ENCODE assay signal across 15 cellular contexts in genomic region chr10:4141471-4141870, GRCh38.
DNase-seq lines count a peak whose midpoint lies in the region; ATAC-seq, FAIRE-seq and TF ChIP-seq lines count a peak whose summit lies in the region.
"Had no signal": no experiment of that assay in that cellular context is flagged by ENCODE, and none has a peak within 500 bp of the region (broad histone marks: within the 10 kb centered on the region; RNA-seq: fewer than 3 reads in every experiment).

No MANE protein-coding gene starts in this region.

- no peak overlapping the region for H4K8ac ChIP-seq in H9 (replicated peaks; ENCODE audit: insufficient read length, low read depth, low read length)

- H2BK15ac ChIP-seq in H9 (ENCODE audit: low read depth, low read length) = no peak overlapping the region

- H2BK12ac ChIP-seq in H9 (ENCODE audit: insufficient read length, low read depth, low read length) = no peak overlapping the region

- no peak overlapping the region for H2BK20ac ChIP-seq in H9 (ENCODE audit: low read depth, low read length, poor library complexity, severe bottlenecking)

- peaks cover 12 to 25% (median 13%) of the 10 kb centered on the region in 3 experiments for H3K36me3 Mint-ChIP-seq in H9 (ENCODE audit: insufficient read depth in 1 of 3, low read depth in 3 of 3)
- H3K36me3 Mint-ChIP-seq in WTC11 = peaks cover 32% of the 10 kb centered on the region

- H3K4me1 ChIP-seq in H9 (ENCODE audit: insufficient read depth, low read length) = no peaks in the 10 kb centered on the region
- H3K4me1 ChIP-seq in small intestine (ENCODE audit: control insufficient read depth in 2 of 2, insufficient read depth in 1 of 2, low read depth in 1 of 2, low read length in 1 of 2) = no peaks in the 10 kb centered on the region
- H3K4me1 ChIP-seq: ascending aorta had no signal

- no peak for FAIRE-seq in small intestine (lab: Jason Lieb, UNC)

- no peaks in the 10 kb centered on the region for H4K20me1 ChIP-seq in H9 (ENCODE audit: control insufficient read depth, insufficient read depth, insufficient read length)

- H3K56ac ChIP-seq in H9 (ENCODE audit: insufficient read length, low read depth, low read length) = no peak overlapping the region

- H3K14ac ChIP-seq in H9 (ENCODE audit: insufficient read depth, low read length) = no peak overlapping the region

- H3K9me3 Mint-ChIP-seq in H9 = peaks cover 28 to 29% of the 10 kb centered on the region in 2 experiments
- H3K9me3 Mint-ChIP-seq in WTC11 = peaks cover 43% of the 10 kb centered on the region

- no peak overlapping the region for H2AFZ ChIP-seq in H9 (ENCODE audit: low read length)

- H2BK5ac ChIP-seq in H9 (ENCODE audit: insufficient read length, low read length) = no peak overlapping the region

- no peak overlapping the region for H4K91ac ChIP-seq in H9 (ENCODE audit: insufficient read length, low read depth, low read length)

- no peaks in the 10 kb centered on the region; the same call in 1 of the 2 replicates for H3K27me3 Mint-ChIP-seq in H9 (ENCODE audit: low read depth)
- no peaks in the 10 kb centered on the region; the same call in 1 of the 2 replicates for H3K27me3 Mint-ChIP-seq in WTC11 (ENCODE audit: low read depth)
- H3K27me3 Mint-ChIP-seq: B cell; stimulated activated naive CD8-positive, alpha-beta T cell treated with anti-CD3 and anti-CD28 coated beads, Interleukin-15, Interleukin-2, amounts not matched to agents 100 ng/mL and 50 ng/mL, for 24 hours had no signal

- no peak overlapping the region for H4K5ac ChIP-seq in H9 (ENCODE audit: insufficient read length, low read depth, low read length)

- H3K27me3 ChIP-seq in H9 (ENCODE audit: insufficient read depth, low read length) = no peaks in the 10 kb centered on the region
- no peaks in the 10 kb centered on the region for H3K27me3 ChIP-seq in small intestine (ENCODE audit: control insufficient read depth in 2 of 2, insufficient read depth in 2 of 2, low read length in 2 of 2)
- H3K27me3 ChIP-seq: ascending aorta had no signal

- ATAC-seq in WTC11 (peak; percentile 65), HG03025 (IDR thresholded peaks at IDR 0.05; ENCODE audit: low FRiP score, unreplicated experiment) (no peak), left cardiac atrium (no peak)

- CTCF ChIA-PET in WTC11 (lab: Charles Lee) = no interaction called here

- POLR2A ChIA-PET in WTC11 (lab: Charles Lee) = no interaction called here

- H3K27ac ChIP-seq in H9 (ENCODE audit: insufficient read length, low read depth, low read length) (no peak overlapping the region), small intestine (ENCODE audit: low read depth in 1 of 2, low read length in 1 of 2) (no peak overlapping the region)
- H3K27ac ChIP-seq: ascending aorta, epithelial cell of prostate had no signal

- H3K4me1 Mint-ChIP-seq in H9 = peaks cover 5% of the 10 kb centered on the region in 2 experiments
- H3K4me1 Mint-ChIP-seq in WTC11 = peaks cover 6% of the 10 kb centered on the region

- H3K79me1 ChIP-seq in H9 (ENCODE audit: insufficient read depth, low read depth, low read length, poor library complexity, severe bottlenecking) = no peaks in the 10 kb centered on the region

- no peaks in the 10 kb centered on the region for H3K9me3 ChIP-seq in H9 (ENCODE audit: control insufficient read depth, low read depth, low read length)
- no peaks in the 10 kb centered on the region for H3K9me3 ChIP-seq in small intestine (ENCODE audit: control insufficient read depth, low read depth)

- intact Hi-C loops in left cardiac atrium (cut with DNase I) = no loop called here

- no peak overlapping the region for H3K27ac Mint-ChIP-seq in H9
- H3K27ac Mint-ChIP-seq in WTC11 = no peak overlapping the region
- H3K27ac Mint-ChIP-seq: B cell; stimulated activated naive CD8-positive, alpha-beta T cell treated with anti-CD3 and anti-CD28 coated beads, Interleukin-15, Interleukin-2, amounts not matched to agents 100 ng/mL and 50 ng/mL, for 24 hours had no signal

- H3K4me3 ChIP-seq in fibroblast of the aortic adventitia (ENCODE audit: low read depth, low read length) (no peak overlapping the region), small intestine (ENCODE audit: low read depth in 1 of 2, low read length in 2 of 2) (no peak overlapping the region)
- H3K4me3 ChIP-seq: ascending aorta had no signal

- no peak overlapping the region for H3T11ph ChIP-seq in H9 (ENCODE audit: low read length)

- H3K79me2 ChIP-seq in H9 (ENCODE audit: insufficient read depth, low read length) = no peaks in the 10 kb centered on the region

- no CpG with 5 or more reads among the region's 4 CpGs for WGBS in H9 (ENCODE audit: extremely low coverage, insufficient read length, low lambda C conversion rate)
- 86 to 90% (median 89%) methylated on average over 4 of the region's 4 CpGs for WGBS in small intestine, 3 donors

- no peak overlapping the region for H3K23ac ChIP-seq in H9 (ENCODE audit: insufficient read length, low read depth, low read length)

- H3K4ac ChIP-seq in H9 (ENCODE audit: low read depth, low read length) = no peak overlapping the region

- DNase-seq in A172 (ENCODE audit: low spot score) (peak; percentile 13), H9 (peak; percentile 40), WTC11 (ENCODE audit: low spot score) (peak; percentile 25), fibroblast of the aortic adventitia (ENCODE audit: low read depth) (peak; percentile 40), small intestine (no peak), NCI-H146 treated with DMSO at 0.1 percent for 48 hours (lab: John Stamatoyannopoulos, UW; ENCODE audit: unreplicated experiment) (no peak), left cardiac atrium (no peak)
- DNase-seq: activated T-cell treated with anti-CD3 and anti-CD28 coated beads, Interleukin-2, amount 50 U/mL, for 48 hours; NCI-H1930; retina had no signal

- TF ChIP-seq CTCF in H9 (conservative IDR thresholded peaks at IDR 0.05) (no peak), WTC11 (IDR thresholded peaks at IDR 0.05) (no peak), fibroblast of the aortic adventitia (IDR thresholded peaks at IDR 0.05; ENCODE audit: insufficient read depth, low read length) (no peak)

- H3K23me2 ChIP-seq in H9 (ENCODE audit: insufficient read length, low read depth, low read length, poor library complexity, severe bottlenecking) = no peaks in the 10 kb centered on the region

- no peaks in the 10 kb centered on the region for H3K36me3 ChIP-seq in small intestine (ENCODE audit: control insufficient read depth in 2 of 2, insufficient read depth in 2 of 2, low read length in 2 of 2)
- H3K36me3 ChIP-seq: ascending aorta had no signal

- no peak overlapping the region for H2AK5ac ChIP-seq in H9 (ENCODE audit: insufficient read length, low read length)

- H3K4me3 Mint-ChIP-seq in H9 = no peak overlapping the region
- H3K4me3 Mint-ChIP-seq in WTC11 = no peak overlapping the region
- H3K4me3 Mint-ChIP-seq: B cell; stimulated activated naive CD8-positive, alpha-beta T cell treated with anti-CD3 and anti-CD28 coated beads, Interleukin-15, Interleukin-2, amounts not matched to agents 100 ng/mL and 50 ng/mL, for 24 hours had no signal

- H3K18ac ChIP-seq in H9 (ENCODE audit: insufficient read length, low read depth, low read length) = no peak overlapping the region

- H3K4me2 ChIP-seq in H9 (ENCODE audit: insufficient read depth, insufficient read length, low read length) = no peak overlapping the region

- no peak overlapping the region for H2BK120ac ChIP-seq in H9 (ENCODE audit: low read depth, low read length, poor library complexity, severe bottlenecking)

- H3K9ac ChIP-seq in H9 (ENCODE audit: extremely low read depth, insufficient read length, low read length) = no peak overlapping the region

TF ChIP-seq in WTC11, 78 proteins besides CTCF, POLR2A, EP300 and RAD21:
- no peak for TF ChIP-seq ZNF396 (CRISPR knock-in tag; IDR thresholded peaks at IDR 0.05; ENCODE audit: borderline replicate concordance)
- no peak for TF ChIP-seq NR1H2 (CRISPR knock-in tag; IDR thresholded peaks at IDR 0.05)
TF ChIP-seq in WTC11: peak in this region for 0.

Comparison
In these comparisons a context has a peak if more than half of its experiments do, and no peak if none do; other contexts are left out.
1. DNase-seq: peak in A172 (single experiment), H9 (single experiment), WTC11 (single experiment) and fibroblast of the aortic adventitia (single experiment); none in small intestine (single experiment), NCI-H146 treated with DMSO at 0.1 percent for 48 hours (single experiment) and left cardiac atrium (single experiment).